Comparison of ENCODE assay signal across 9 cellular contexts in the genomic region with DNA sequence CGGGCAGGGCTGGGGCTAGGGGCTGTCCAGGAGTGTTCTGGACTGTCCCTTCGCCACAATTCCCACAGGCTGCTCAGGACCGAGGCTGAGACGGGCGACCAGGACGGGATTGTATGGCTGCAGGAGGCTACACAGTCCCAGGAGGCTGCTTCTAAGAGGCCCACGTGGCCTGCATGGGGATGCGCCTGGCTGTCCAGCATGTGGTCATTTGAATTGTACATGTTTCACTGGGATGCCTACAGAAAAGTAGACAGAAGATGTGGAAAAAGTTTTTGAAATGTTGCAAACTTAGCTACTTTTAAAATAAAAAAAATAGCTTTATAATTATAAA. TPM values are rescaled to one million over a fixed set of nuclear protein-coding genes. Genes with fewer than 3 reads are reported as not detected.
DNase-seq lines count a peak whose midpoint lies in the region; ATAC-seq and TF ChIP-seq lines count a peak whose summit lies in the region.
"Had no signal": no experiment of that assay in that cellular context is flagged by ENCODE, and none has a peak within 500 bp of the region (broad histone marks: within the 10 kb centered on the region; RNA-seq: fewer than 3 reads in every experiment).

No MANE protein-coding gene starts in this region.

- peak overlapping the region; percentile 64 for H3K4me2 ChIP-seq in skeletal muscle satellite cell (ENCODE audit: low read length)

- no peak for TF ChIP-seq POLR2A in heart left ventricle (IDR thresholded peaks at IDR 0.05)

- TF ChIP-seq CTCF in heart left ventricle (IDR thresholded peaks at IDR 0.05) (no peak), foreskin keratinocyte (conservative IDR thresholded peaks at IDR 0.05) (no peak)

- peaks cover 27% of the 10 kb centered on the region for H3K4me1 ChIP-seq in adipocyte (ENCODE audit: control insufficient read depth, insufficient read depth, low read length)
- H3K4me1 ChIP-seq in heart left ventricle: peaks cover 0 to 27% (median 10%) of the 10 kb centered on the region in 12 donors
- H3K4me1 ChIP-seq in skeletal muscle satellite cell (ENCODE audit: control insufficient read depth, insufficient read depth, low read length): peaks cover 51% of the 10 kb centered on the region
- peaks cover 7% of the 10 kb centered on the region for H3K4me1 ChIP-seq in foreskin keratinocyte

- ATAC-seq in heart left ventricle (peak in 3 of 4 donors; percentile 14 to 50 (median 39)), foreskin keratinocyte (no peak), HG02885 (IDR thresholded peaks at IDR 0.05; ENCODE audit: poor library complexity, unreplicated experiment) (no peak), GM18873 (IDR thresholded peaks at IDR 0.05; ENCODE audit: low FRiP score, unreplicated experiment) (no peak)

- H3K27me3 ChIP-seq in H7 (ENCODE audit: control insufficient read depth, insufficient read depth, low read length) (no peaks in the 10 kb centered on the region; the same call in 1 of the 2 replicates), adipocyte (replicated peaks; ENCODE audit: control insufficient read depth, insufficient read depth, low read length) (no peaks in the 10 kb centered on the region), heart left ventricle (no peaks in the 10 kb centered on the region), skeletal muscle satellite cell (ENCODE audit: control insufficient read depth, insufficient read depth, low read length) (no peaks in the 10 kb centered on the region), foreskin keratinocyte (no peaks in the 10 kb centered on the region)

- 50 to 74% (median 68%) methylated on average over 8 of the region's 8 CpGs for WGBS in heart left ventricle, 4 donors

- H3K4me3 ChIP-seq in H7 (ENCODE audit: insufficient read depth, low read depth, low read length) (no peak overlapping the region), adipocyte (ENCODE audit: low read length) (peak overlapping the region; percentile 51), heart left ventricle (peak overlapping the region in 1 of 12 donors; percentile 0), skeletal muscle satellite cell (ENCODE audit: low read length) (peak overlapping the region; percentile 15)

- H3K36me3 ChIP-seq in H7 (replicated peaks; ENCODE audit: control insufficient read depth, insufficient read depth, low read length): no peaks in the 10 kb centered on the region
- H3K36me3 ChIP-seq in adipocyte (ENCODE audit: control insufficient read depth, insufficient read depth, low read length, severe bottlenecking): no peaks in the 10 kb centered on the region
- H3K36me3 ChIP-seq in heart left ventricle: no peaks in the 10 kb centered on the region
- H3K36me3 ChIP-seq in skeletal muscle satellite cell (ENCODE audit: insufficient read depth, low read length): no peaks in the 10 kb centered on the region

- intact Hi-C loops in heart left ventricle (cut with DNase I): loop anchor here in 5 of 10 donors (10.0 kb wide), 5 partner anchors 87 to 647 kb away; a partner anchor contains a TSS

- H3K9me3 ChIP-seq in adipocyte (ENCODE audit: control insufficient read depth, low read length) (no peaks in the 10 kb centered on the region), heart left ventricle (no peaks in the 10 kb centered on the region), skeletal muscle satellite cell (replicated peaks; ENCODE audit: low read length) (no peaks in the 10 kb centered on the region)

- H3K27ac ChIP-seq in heart left ventricle: peak overlapping the region; percentile 17 to 79 (median 59)
- H3K27ac ChIP-seq in foreskin keratinocyte: no peak overlapping the region

- DNase-seq in H7 (peak; percentile 22), adipocyte (ENCODE audit: low read depth) (no peak), heart left ventricle (no peak), foreskin keratinocyte (no peak), 8988T (no peak)
- DNase-seq: cerebellar nuclear complex had no signal

- H3K9ac ChIP-seq in adipocyte (ENCODE audit: low read length) (peak overlapping the region; percentile 76), skeletal muscle satellite cell (ENCODE audit: low read depth, low read length) (peak overlapping the region; percentile 56)

RNA-seq across cellular contexts. Expression of a gene that starts 32.6 kb away (rescaled TPM):
- 63.6 and 81.3 TPM in 2 replicates for total RNA-seq in H7 (2014; rRNA removed; shearing (Covaris generic))
- total RNA-seq in heart left ventricle (10 to 100 TPM; 18.0 to 41.0 (median 22.1) TPM), foreskin keratinocyte (76.0 and 82.5 TPM in 2 replicates)
- polyA plus RNA-seq in heart left ventricle (10 to 100 TPM; 10.6 to 34.8 TPM), foreskin keratinocyte (30.2 and 36.6 TPM in 2 replicates)
- 85.2 and 87.5 TPM in 2 replicates for total RNA-seq in skeletal muscle satellite cell (2012; rRNA removed)

Comparison
In these comparisons a context has a peak if more than half of its experiments do, and no peak if none do; other contexts are left out.
1. ATAC-seq: peak in heart left ventricle (3 of 4); none in foreskin keratinocyte (single experiment), HG02885 (single experiment) and GM18873 (single experiment).